In the genomic region with DNA sequence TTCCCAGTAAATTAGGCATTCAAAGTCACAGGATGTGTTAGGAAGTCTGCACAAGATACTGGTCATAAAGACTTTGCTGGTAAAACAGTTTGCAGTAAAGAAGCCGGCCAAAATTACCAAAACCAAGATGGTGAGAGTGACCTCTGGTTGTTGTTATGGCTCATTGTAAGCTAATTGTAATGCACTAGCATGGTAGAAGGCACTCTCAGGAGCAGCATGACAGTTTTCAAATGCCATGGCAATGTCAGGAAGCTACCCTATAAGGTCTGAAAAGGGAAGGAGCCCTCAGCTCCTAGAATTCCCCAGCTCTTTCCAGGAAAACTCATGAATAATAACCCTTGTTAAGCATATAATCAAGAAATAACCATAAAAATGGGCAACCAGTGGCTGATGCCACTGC, we compare ENCODE assay signal across 22 cellular contexts.
"Had no signal": no experiment of that assay in that cellular context is flagged by ENCODE, and none has a peak within 500 bp of the region (broad histone marks: within the 10 kb centered on the region; RNA-seq: fewer than 3 reads in every experiment).

No MANE protein-coding gene starts in this region.

- H3K27ac ChIP-seq: dorsolateral prefrontal cortex, epithelial cell of prostate, sigmoid colon, stomach, upper lobe of left lung had no signal

- H3K9me3 ChIP-seq: sigmoid colon, stomach, upper lobe of left lung had no signal

- DNase-seq: activated CD4-positive, alpha-beta T cell treated with anti-CD3 and anti-CD28 coated beads, Interleukin-2, amount 10 ng/mL, durations not matched to agents 7 days and 5 days; activated CD8-positive, alpha-beta memory T cell treated with anti-CD3 and anti-CD28 coated beads, Interleukin-2, amount 50 U/mL, for 4 hours; activated CD8-positive, alpha-beta T cell treated with anti-CD3 and anti-CD28 coated beads, Interleukin-2, amount 10 ng/mL, durations not matched to agents 7 days and 5 days; activated naive CD4-positive, alpha-beta T cell treated with anti-CD3 and anti-CD28 coated beads, Interleukin-2, amount 10 ng/mL, durations not matched to agents 7 days and 5 days; activated naive CD8-positive, alpha-beta T cell treated with anti-CD3 and anti-CD28 coated beads, Interleukin-2, amount 50 U/mL, for 24 hours; activated T-cell treated with anti-CD3 and anti-CD28 coated beads, Interleukin-2, amount 50 U/mL, for 4 hours; anterior cingulate cortex; central memory CD4-positive, alpha-beta T cell; dorsolateral prefrontal cortex; foreskin melanocyte; glutamatergic neuron; hippocampal formation; naive thymus-derived CD8-positive, alpha-beta T cell; sigmoid colon; stimulated activated CD4-positive, alpha-beta T cell treated with anti-CD3 and anti-CD28 coated beads, Interleukin-4, amount 100 ng/mL, for 24 hours; stomach; T1000; upper lobe of left lung had no signal

- H3K4me3 Mint-ChIP-seq: activated CD4-positive, alpha-beta T cell treated with anti-CD3 and anti-CD28 coated beads, Interleukin-2, amount 10 ng/mL, durations not matched to agents 7 days and 5 days; activated CD8-positive, alpha-beta T cell treated with anti-CD3 and anti-CD28 coated beads, Interleukin-2, amount 10 ng/mL, durations not matched to agents 7 days and 5 days; activated naive CD4-positive, alpha-beta T cell treated with anti-CD3 and anti-CD28 coated beads, Interleukin-2, amount 10 ng/mL, durations not matched to agents 7 days and 5 days; activated naive CD8-positive, alpha-beta T cell treated with anti-CD3 and anti-CD28 coated beads, Interleukin-2, amount 50 U/mL, for 24 hours; activated T-cell treated with anti-CD3 and anti-CD28 coated beads, Interleukin-2, amount 50 U/mL, for 4 hours; brain; naive thymus-derived CD8-positive, alpha-beta T cell; stimulated activated effector memory CD8-positive, alpha-beta T cell treated with anti-CD3 and anti-CD28 coated beads, Interleukin-12 subunit alpha, Interleukin-12 subunit beta, amount 100 ng/mL, for 72 hours had no signal

- H3K4me3 ChIP-seq: dorsolateral prefrontal cortex, sigmoid colon, stomach, upper lobe of left lung had no signal

- ATAC-seq: activated CD4-positive, CD25-positive, alpha-beta regulatory T cell treated with anti-CD3 and anti-CD28 coated beads, Interleukin-2, amount 50 U/mL, for 24 hours; activated CD8-positive, alpha-beta T cell treated with anti-CD3 and anti-CD28 coated beads, Interleukin-2, amount 10 ng/mL, durations not matched to agents 7 days and 5 days; activated naive CD8-positive, alpha-beta T cell treated with anti-CD3 and anti-CD28 coated beads, Interleukin-2, amount 50 U/mL, for 24 hours; activated T-cell treated with anti-CD3 and anti-CD28 coated beads, Interleukin-2, amount 50 U/mL, for 4 hours; naive thymus-derived CD8-positive, alpha-beta T cell; stimulated activated effector memory CD8-positive, alpha-beta T cell treated with anti-CD3 and anti-CD28 coated beads, Interleukin-12 subunit alpha, Interleukin-12 subunit beta, amount 100 ng/mL, for 72 hours had no signal

- H3K27ac Mint-ChIP-seq: activated CD4-positive, alpha-beta T cell treated with anti-CD3 and anti-CD28 coated beads, Interleukin-2, amount 10 ng/mL, durations not matched to agents 7 days and 5 days; activated CD8-positive, alpha-beta T cell treated with anti-CD3 and anti-CD28 coated beads, Interleukin-2, amount 10 ng/mL, durations not matched to agents 7 days and 5 days; activated naive CD4-positive, alpha-beta T cell treated with anti-CD3 and anti-CD28 coated beads, Interleukin-2, amount 10 ng/mL, durations not matched to agents 7 days and 5 days; activated naive CD8-positive, alpha-beta T cell treated with anti-CD3 and anti-CD28 coated beads, Interleukin-2, amount 50 U/mL, for 24 hours; brain; naive thymus-derived CD8-positive, alpha-beta T cell; stimulated activated effector memory CD8-positive, alpha-beta T cell treated with anti-CD3 and anti-CD28 coated beads, Interleukin-12 subunit alpha, Interleukin-12 subunit beta, amount 100 ng/mL, for 72 hours had no signal

- H3K9me3 Mint-ChIP-seq: activated CD4-positive, alpha-beta T cell treated with anti-CD3 and anti-CD28 coated beads, Interleukin-2, amount 10 ng/mL, durations not matched to agents 7 days and 5 days; activated naive CD4-positive, alpha-beta T cell treated with anti-CD3 and anti-CD28 coated beads, Interleukin-2, amount 10 ng/mL, durations not matched to agents 7 days and 5 days; activated naive CD8-positive, alpha-beta T cell treated with anti-CD3 and anti-CD28 coated beads, Interleukin-2, amount 50 U/mL, for 24 hours; activated T-cell treated with anti-CD3 and anti-CD28 coated beads, Interleukin-2, amount 50 U/mL, for 4 hours; brain; naive thymus-derived CD8-positive, alpha-beta T cell; stimulated activated effector memory CD8-positive, alpha-beta T cell treated with anti-CD3 and anti-CD28 coated beads, Interleukin-12 subunit alpha, Interleukin-12 subunit beta, amount 100 ng/mL, for 72 hours had no signal

- H3K36me3 ChIP-seq: sigmoid colon, stomach, upper lobe of left lung had no signal

- H3K4me1 ChIP-seq: stomach, upper lobe of left lung had no signal

- H3K36me3 Mint-ChIP-seq: activated naive CD4-positive, alpha-beta T cell treated with anti-CD3 and anti-CD28 coated beads, Interleukin-2, amount 10 ng/mL, durations not matched to agents 7 days and 5 days; brain; naive thymus-derived CD8-positive, alpha-beta T cell; stimulated activated effector memory CD8-positive, alpha-beta T cell treated with anti-CD3 and anti-CD28 coated beads, Interleukin-12 subunit alpha, Interleukin-12 subunit beta, amount 100 ng/mL, for 72 hours had no signal

- H3K27me3 ChIP-seq: dorsolateral prefrontal cortex, sigmoid colon, stomach, upper lobe of left lung had no signal

- H3K4me1 Mint-ChIP-seq: activated CD4-positive, alpha-beta T cell treated with anti-CD3 and anti-CD28 coated beads, Interleukin-2, amount 10 ng/mL, durations not matched to agents 7 days and 5 days; activated naive CD4-positive, alpha-beta T cell treated with anti-CD3 and anti-CD28 coated beads, Interleukin-2, amount 10 ng/mL, durations not matched to agents 7 days and 5 days; activated naive CD8-positive, alpha-beta T cell treated with anti-CD3 and anti-CD28 coated beads, Interleukin-2, amount 50 U/mL, for 24 hours; brain; naive thymus-derived CD8-positive, alpha-beta T cell; stimulated activated effector memory CD8-positive, alpha-beta T cell treated with anti-CD3 and anti-CD28 coated beads, Interleukin-12 subunit alpha, Interleukin-12 subunit beta, amount 100 ng/mL, for 72 hours had no signal
